In the genomic region with DNA sequence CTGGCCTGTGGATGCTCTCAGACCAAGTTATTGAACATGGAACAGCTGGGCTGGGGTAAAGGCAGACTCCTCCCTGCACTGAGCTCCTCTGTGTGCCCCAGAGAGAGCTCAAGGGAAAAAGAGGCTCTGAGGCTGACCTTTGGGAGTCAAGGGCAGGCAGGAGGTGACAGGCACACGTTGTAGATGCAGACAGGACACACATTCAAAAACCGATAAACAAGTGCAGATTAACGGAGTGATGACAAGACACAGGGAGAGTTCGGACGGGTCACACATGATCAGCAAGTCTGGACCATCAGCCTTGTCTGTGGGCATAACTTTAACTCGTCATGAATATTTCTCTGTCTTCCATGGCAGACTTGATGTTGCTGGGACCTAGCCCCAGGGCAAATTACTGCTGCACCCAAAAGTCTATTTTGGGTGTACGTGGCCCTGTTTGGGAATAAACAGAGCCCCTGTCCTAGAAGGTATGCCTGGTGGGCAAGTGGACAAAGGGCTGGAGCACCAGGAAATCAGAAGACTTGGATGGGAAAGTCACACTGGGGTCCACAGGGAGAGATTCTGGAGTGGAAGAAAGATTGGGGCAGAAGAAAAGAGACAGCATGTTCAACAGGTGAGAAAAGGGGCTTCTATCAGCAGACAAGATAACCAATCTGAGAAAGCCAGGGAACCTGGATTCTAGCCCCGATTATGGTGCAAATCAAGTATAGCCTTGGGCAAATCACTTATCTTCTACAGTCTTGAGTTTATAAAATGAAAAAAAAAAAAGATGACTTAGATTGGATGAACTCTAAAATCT, we compare ENCODE assay signal across 15 cellular contexts.
DNase-seq lines count a peak whose midpoint lies in the region; ATAC-seq, FAIRE-seq and TF ChIP-seq lines count a peak whose summit lies in the region.
"Had no signal": no experiment of that assay in that cellular context is flagged by ENCODE, and none has a peak within 500 bp of the region (broad histone marks: within the 10 kb centered on the region; RNA-seq: fewer than 3 reads in every experiment).

No MANE protein-coding gene starts in this region.

- no peak overlapping the region; the same call in 1 of the 2 replicates for H2AK5ac ChIP-seq in H1 (ENCODE audit: low read depth, low read length)

- no peak for DNase-seq in stimulated activated naive CD8-positive, alpha-beta T cell treated with anti-CD3 and anti-CD28 coated beads, Interleukin-15, Interleukin-2, amounts not matched to agents 100 U/mL and 50 U/mL, for 24 hours
- no peak for DNase-seq in stimulated activated naive CD8-positive, alpha-beta T cell treated with anti-CD3 and anti-CD28 coated beads, Interleukin-15, amount 100 ng/mL, for 72 hours
- DNase-seq in H1 (ENCODE audit: low read depth in 1 of 2, low spot score in 2 of 2) (no peak), neural crest cell (ENCODE audit: low read depth, low spot score) (no peak), kidney (no peak), NCI-H1436 (lab: John Stamatoyannopoulos, UW) (no peak)
- DNase-seq: BE2C; CD4-positive, CD25-positive, alpha-beta regulatory T cell; DMS53; GF-D8; GM23248; H7 had no signal

- H3K4me2 ChIP-seq in H1 (ENCODE audit: insufficient read depth in 1 of 2, low read depth in 2 of 2, low read length in 2 of 2): no peak overlapping the region

- WGBS in H1 (ENCODE audit: extremely low coverage in 1 of 2, insufficient coverage in 1 of 2, insufficient read length in 1 of 2, insufficient replicate concordance in 2 of 2, low coverage in 1 of 2, low lambda C conversion rate in 2 of 2, missing lambda C conversion rate in 1 of 2), 2 experiments: 81% methylated on average over 8 of the region's 8 CpGs; no CpG with 5 or more reads in 1 of the 2 experiments

- TF ChIP-seq CTCF in H1 (IDR thresholded peaks at IDR 0.05; ENCODE audit: control extremely low read depth in 1 of 3, insufficient read depth in 1 of 3, low read depth in 1 of 3, low read length in 3 of 3) (no peak), neural crest cell (conservative IDR thresholded peaks at IDR 0.05) (no peak), kidney (IDR thresholded peaks at IDR 0.05; ENCODE audit: borderline replicate concordance, extremely low read depth, insufficient read depth) (no peak)

- H3K79me1 ChIP-seq in H1 (ENCODE audit: low read depth, low read length): no peaks in the 10 kb centered on the region; the same call in 1 of the 2 replicates

- no peak overlapping the region for H4K8ac ChIP-seq in H1 (ENCODE audit: extremely low read depth, insufficient read depth, low read length)

- H3K36me3 ChIP-seq in H1 (ENCODE audit: control insufficient read depth in 2 of 4, insufficient read depth in 4 of 4, low read length in 3 of 4) (no peaks in the 10 kb centered on the region), kidney (ENCODE audit: control insufficient read depth in 1 of 2, insufficient read depth in 2 of 2, low read length in 2 of 2) (no peaks in the 10 kb centered on the region)
- H3K36me3 ChIP-seq: BE2C had no signal

- H4K20me1 ChIP-seq in H1 (replicated peaks in 1 of 2; ENCODE audit: control insufficient read depth in 1 of 2, insufficient read depth in 2 of 2, low read length in 2 of 2): no peaks in the 10 kb centered on the region

- H2AFZ ChIP-seq in H1 (ENCODE audit: low read length): no peak overlapping the region
- H2AFZ ChIP-seq: GM23248 had no signal

- intact Hi-C loops in kidney (cut with DNase I): no loop called here

- H3K4ac ChIP-seq in H1 (replicated peaks; ENCODE audit: insufficient read length, low read depth, low read length): no peak overlapping the region

- H3K9me3 Mint-ChIP-seq in stimulated activated naive CD8-positive, alpha-beta T cell treated with anti-CD3 and anti-CD28 coated beads, Interleukin-15, amount 100 ng/mL, for 72 hours: no peaks in the 10 kb centered on the region
- no peaks in the 10 kb centered on the region for H3K9me3 Mint-ChIP-seq in neural crest cell
- H3K9me3 Mint-ChIP-seq: CD4-positive, CD25-positive, alpha-beta regulatory T cell; IgD-negative memory B cell had no signal

- peaks cover 34% of the 10 kb centered on the region for H3K27me3 Mint-ChIP-seq in stimulated activated naive CD8-positive, alpha-beta T cell treated with anti-CD3 and anti-CD28 coated beads, Interleukin-15, amount 100 ng/mL, for 72 hours
- H3K27me3 Mint-ChIP-seq in neural crest cell (ENCODE audit: low read depth): no peaks in the 10 kb centered on the region

- H3K23me2 ChIP-seq in H1 (ENCODE audit: low read depth, low read length): no peaks in the 10 kb centered on the region

- CTCF ChIA-PET in H1 (lab: Charles Lee; ENCODE audit: partially characterized antibody): interaction anchor here (0.5 to 1.9 kb wide), 4 partner anchors 38 to 168 kb away, joined by 3 to 4 read pairs (median 4); no protein-coding TSS in a partner anchor

- no peak overlapping the region for H3K14ac ChIP-seq in H1 (ENCODE audit: insufficient read length)

- ATAC-seq in stimulated activated naive CD8-positive, alpha-beta T cell treated with anti-CD3 and anti-CD28 coated beads, Interleukin-15, Interleukin-2, amounts not matched to agents 100 U/mL and 50 U/mL, for 24 hours: peak; percentile 14
- ATAC-seq in stimulated activated naive CD8-positive, alpha-beta T cell treated with anti-CD3 and anti-CD28 coated beads, Interleukin-15, amount 100 ng/mL, for 72 hours: no peak
- ATAC-seq in GM21390 (IDR thresholded peaks at IDR 0.05; ENCODE audit: unreplicated experiment): no peak

- H3K18ac ChIP-seq in H1 (ENCODE audit: extremely low read depth, low read length): no peak overlapping the region

- no peak overlapping the region for H2BK12ac ChIP-seq in H1 (ENCODE audit: low read depth, low read length)

- H3K9ac ChIP-seq in H1 (replicated peaks in 1 of 4; ENCODE audit: extremely low read depth in 1 of 4, low read depth in 3 of 4, low read length in 3 of 4) (no peak overlapping the region), kidney (ENCODE audit: low read length in 2 of 2) (no peak overlapping the region)
- H3K9ac ChIP-seq: GM23248 had no signal

- peak overlapping the region; percentile 35; the same call in 1 of the 2 replicates for H2BK20ac ChIP-seq in H1 (ENCODE audit: low read length)

- no peak for TF ChIP-seq POLR2A in H1 (IDR thresholded peaks at IDR 0.05; ENCODE audit: control extremely low read depth in 1 of 2, low read depth in 2 of 2, low read length in 2 of 2)

- no peak overlapping the region for H2BK120ac ChIP-seq in H1 (replicated peaks; ENCODE audit: low read depth, low read length)

- H3K9me3 ChIP-seq in H1 (ENCODE audit: insufficient read depth in 2 of 2, low read depth in 1 of 2, low read length in 1 of 2) (no peaks in the 10 kb centered on the region), kidney (ENCODE audit: control insufficient read depth in 1 of 2, low read length in 2 of 2) (no peaks in the 10 kb centered on the region)
- H3K9me3 ChIP-seq: BE2C had no signal

- H3K4me3 Mint-ChIP-seq in stimulated activated naive CD8-positive, alpha-beta T cell treated with anti-CD3 and anti-CD28 coated beads, Interleukin-15, amount 100 ng/mL, for 72 hours: no peak overlapping the region
- no peak overlapping the region for H3K4me3 Mint-ChIP-seq in neural crest cell
- H3K4me3 Mint-ChIP-seq: CD4-positive, CD25-positive, alpha-beta regulatory T cell; IgD-negative memory B cell had no signal

- no peak overlapping the region for H3K23ac ChIP-seq in H1 (ENCODE audit: insufficient read length)

- H3K4me1 Mint-ChIP-seq in stimulated activated naive CD8-positive, alpha-beta T cell treated with anti-CD3 and anti-CD28 coated beads, Interleukin-15, amount 100 ng/mL, for 72 hours: no peaks in the 10 kb centered on the region
- peaks cover 55% of the 10 kb centered on the region for H3K4me1 Mint-ChIP-seq in neural crest cell

- no peak for TF ChIP-seq EP300 in H1 (IDR thresholded peaks at IDR 0.05; ENCODE audit: borderline replicate concordance in 1 of 2, low read depth in 2 of 2, low read length in 2 of 2)

- H3K27me3 ChIP-seq in H1 (replicated peaks in 1 of 4; ENCODE audit: control insufficient read depth in 3 of 4, extremely low read depth in 1 of 4, insufficient read depth in 3 of 4, low read length in 3 of 4): no peaks in the 10 kb centered on the region
- H3K27me3 ChIP-seq: BE2C had no signal

- H3K4me1 ChIP-seq in H1 (replicated peaks in 1 of 4; ENCODE audit: control insufficient read depth in 3 of 4, insufficient read depth in 4 of 4, low read length in 3 of 4) (peaks cover 4 to 15% (median 9%) of the 10 kb centered on the region in 4 experiments), kidney (ENCODE audit: control insufficient read depth in 1 of 2, insufficient read depth in 1 of 2, low read depth in 1 of 2, low read length in 2 of 2) (peaks cover 0 to 3% of the 10 kb centered on the region in 2 donors)

- peaks cover 3% of the 10 kb centered on the region for H3K36me3 Mint-ChIP-seq in neural crest cell (ENCODE audit: low read depth)
- H3K36me3 Mint-ChIP-seq: CD4-positive, CD25-positive, alpha-beta regulatory T cell; IgD-negative memory B cell had no signal

- no peak for TF ChIP-seq RAD21 in H1 (IDR thresholded peaks at IDR 0.05 in 1 of 2, conservative IDR thresholded peaks at IDR 0.05 in 1 of 2; ENCODE audit: low read depth in 2 of 2, low read length in 2 of 2)

- H4K5ac ChIP-seq in H1 (ENCODE audit: insufficient read length, low read depth, low read length): no peak overlapping the region

- POLR2A ChIA-PET in H1 (lab: Charles Lee; ENCODE audit: partially characterized antibody): no interaction called here

- H3K27ac ChIP-seq in H1 (ENCODE audit: low read depth, low read length) (no peak overlapping the region), kidney (ENCODE audit: low read depth in 2 of 2, low read length in 2 of 2) (no peak overlapping the region)
- H3K27ac ChIP-seq: GM23248 had no signal

- no peak overlapping the region for H4K91ac ChIP-seq in H1 (replicated peaks; ENCODE audit: insufficient read length, low read length)

- H2BK15ac ChIP-seq in H1 (ENCODE audit: low read length): peak overlapping the region; percentile 40; the same call in 1 of the 2 replicates

- H3K79me2 ChIP-seq in H1 (ENCODE audit: control insufficient read depth in 1 of 2, insufficient read depth in 2 of 2, low read length in 2 of 2): no peaks in the 10 kb centered on the region

- FAIRE-seq in H1 (lab: Jason Lieb, UNC): no peak
- FAIRE-seq in kidney (lab: Jason Lieb, UNC): no peak
- FAIRE-seq: A204.1 had no signal

- H3K56ac ChIP-seq in H1 (replicated peaks; ENCODE audit: insufficient read length, low read depth, low read length): no peak overlapping the region

- no peak overlapping the region for H2BK5ac ChIP-seq in H1 (ENCODE audit: low read depth, low read length)

- no peak overlapping the region for H3K27ac Mint-ChIP-seq in stimulated activated naive CD8-positive, alpha-beta T cell treated with anti-CD3 and anti-CD28 coated beads, Interleukin-15, amount 100 ng/mL, for 72 hours
- H3K27ac Mint-ChIP-seq in neural crest cell (ENCODE audit: unreplicated experiment): peak overlapping the region; percentile 81
- H3K27ac Mint-ChIP-seq: IgD-negative memory B cell had no signal

- H3K4me3 ChIP-seq in H1 (ENCODE audit: extremely low read depth in 1 of 4, insufficient read depth in 2 of 4, low read depth in 3 of 4, low read length in 4 of 4) (no peak overlapping the region), kidney (ENCODE audit: low read length in 2 of 2) (no peak overlapping the region)
- H3K4me3 ChIP-seq: GM23248 had no signal
